Comparison of ENCODE assay signal across 8 cellular contexts in genomic region chr4:48340905-48341775, GRCh38. TPM values are rescaled to one million over a fixed set of nuclear protein-coding genes. Genes with fewer than 3 reads are reported as not detected.
A peak's percentile ranks its signal among the peaks of the same experiment; 100 is the strongest.
DNase-seq lines count a peak whose midpoint lies in the region; ATAC-seq and TF ChIP-seq lines count a peak whose summit lies in the region.

Gene SLAIN2 (plus strand): TSS chr4:48341529. CDS start chr4:48341740, 211 bp downstream.

- no peaks in the 10 kb centered on the region for H3K27me3 Mint-ChIP-seq in effector memory CD8-positive, alpha-beta T cell
- H3K27me3 Mint-ChIP-seq in memory B cell = no peaks in the 10 kb centered on the region

- TF ChIP-seq CTCF in GM20000 (IDR thresholded peaks at IDR 0.05; ENCODE audit: extremely low read depth, missing control alignments) = no peak

- peak within 1 kb of the TSS; percentile 95 to 98 for H3K27ac Mint-ChIP-seq in effector memory CD8-positive, alpha-beta T cell
- H3K27ac Mint-ChIP-seq in memory B cell = peak within 1 kb of the TSS; percentile 99

- peak within 1 kb of the TSS; percentile 90 to 94 for H3K4me3 Mint-ChIP-seq in effector memory CD8-positive, alpha-beta T cell
- H3K4me3 Mint-ChIP-seq in memory B cell = peak within 1 kb of the TSS; percentile 97

- H3K9me3 Mint-ChIP-seq in effector memory CD8-positive, alpha-beta T cell = no peaks in the 10 kb centered on the region
- no peaks in the 10 kb centered on the region for H3K9me3 Mint-ChIP-seq in memory B cell

- DNase-seq in COR-L47 (lab: John Stamatoyannopoulos, UW) = peak; percentile 94
- DNase-seq in GM20000 (ENCODE audit: low spot score) = peak; percentile 99
- DNase-seq in HT-29 (ENCODE audit: low spot score) = peak; percentile 95
- peak; percentile 92 to 100 for DNase-seq in NOMO-1 (lab: John Stamatoyannopoulos, UW; ENCODE audit: unreplicated experiment in 2 of 2)
- DNase-seq in activated CD8-positive, alpha-beta memory T cell treated with anti-CD3 and anti-CD28 coated beads for 4 hours (ENCODE audit: low read depth in 2 of 2) = peak; percentile 92 to 98
- peak; percentile 99 to 100 (median 100) for DNase-seq in effector memory CD8-positive, alpha-beta T cell
- peak; percentile 100 for DNase-seq in memory B cell (ENCODE audit: low spot score in 2 of 2)
- peak; percentile 89 for DNase-seq in stimulated activated CD8-positive, alpha-beta memory T cell treated with anti-CD3 and anti-CD28 coated beads, Interleukin-12 subunit alpha, Interleukin-12 subunit beta, amount 100 ng/mL, for 24 hours (ENCODE audit: extremely low read depth)

- ATAC-seq in effector memory CD8-positive, alpha-beta T cell (replicated peaks) = peak; percentile 79
- ATAC-seq in memory B cell (ENCODE audit: low read depth) = peak; percentile 81

- H3K4me1 Mint-ChIP-seq in effector memory CD8-positive, alpha-beta T cell (ENCODE audit: low read depth in 2 of 2) = peaks cover 30 to 45% of the 10 kb centered on the region in 2 donors
- H3K4me1 Mint-ChIP-seq in memory B cell = peaks cover 29% of the 10 kb centered on the region

- peaks cover 13% of the 10 kb centered on the region for H3K36me3 Mint-ChIP-seq in effector memory CD8-positive, alpha-beta T cell (ENCODE audit: insufficient read depth)
- peaks cover 2% of the 10 kb centered on the region for H3K36me3 Mint-ChIP-seq in memory B cell

RNA-seq across cellular contexts. Expression of gene SLAIN2, which starts in this region (rescaled TPM):
- total RNA-seq in HT-29 (2014; rRNA removed; shearing (Covaris generic)) = 9.4 and 18.8 TPM in 2 replicates

Comparison
In these comparisons a context has a peak if more than half of its experiments do, and no peak if none do; other contexts are left out.
1. Peak in every context shown above with its lines: DNase-seq and ATAC-seq.